Comparison of ENCODE assay signal across 1 cellular context in genomic region chr19:2736550-2737190, GRCh38.
TF ChIP-seq lines count a peak whose summit lies in the region.

No MANE protein-coding gene starts in this region.

TF ChIP-seq in HepG2, 621 proteins besides CTCF, POLR2A, EP300 and RAD21:
- TF ChIP-seq RBAK (CRISPR knock-in tag; IDR thresholded peaks at IDR 0.05) (peak; percentile 56; the same call in 1 of the 2 replicates), CEBPB (IDR thresholded peaks at IDR 0.05; ENCODE audit: borderline replicate concordance, low read depth, low read length) (peak; percentile 83), ZNF768 (CRISPR knock-in tag; IDR thresholded peaks at IDR 0.05) (peak; percentile 80), ZNF362 (CRISPR knock-in tag; IDR thresholded peaks at IDR 0.05; ENCODE audit: borderline replicate concordance) (no peak)
TF ChIP-seq in HepG2: peak in this region for 3.
